9 cellular contexts compared by ENCODE assay signal in the genomic region with DNA sequence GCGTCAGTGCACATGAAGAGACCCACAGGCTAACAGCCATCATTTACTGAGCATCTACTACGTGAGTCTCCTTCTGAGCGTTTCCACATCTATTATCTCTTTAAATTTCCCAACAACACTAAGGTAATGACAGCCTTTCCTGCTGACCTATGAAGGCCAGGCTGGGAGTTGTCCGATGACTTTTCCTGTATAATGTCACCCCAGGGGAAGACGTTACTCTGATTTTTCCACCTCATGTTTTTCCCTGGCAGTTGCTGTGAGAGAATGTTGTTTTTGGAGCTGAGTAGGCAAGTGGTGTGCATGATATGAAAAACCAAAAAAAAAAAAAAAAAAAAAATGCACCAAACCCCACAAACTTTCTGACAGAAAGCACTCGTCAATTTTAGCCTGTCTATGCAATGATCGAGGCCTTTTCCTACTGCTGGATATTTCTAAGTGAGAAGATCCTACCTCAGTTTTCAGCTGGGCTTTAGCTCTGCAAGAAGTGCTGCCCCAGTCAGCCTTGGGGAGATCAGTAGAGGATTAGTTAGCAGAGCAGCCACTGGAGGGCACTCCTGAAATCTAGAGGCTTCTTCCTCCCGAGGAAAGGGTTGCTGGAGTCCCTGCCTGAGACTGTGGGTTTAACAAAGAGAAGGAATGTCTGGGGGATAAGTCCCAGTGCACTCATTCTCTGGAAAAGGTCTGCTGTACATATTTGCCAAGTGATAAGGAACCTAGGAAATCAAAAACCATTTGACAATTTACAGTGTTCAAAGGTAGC.
DNase-seq lines count a peak whose midpoint lies in the region; ATAC-seq, FAIRE-seq and TF ChIP-seq lines count a peak whose summit lies in the region.
"Had no signal": no experiment of that assay in that cellular context is flagged by ENCODE, and none has a peak within 500 bp of the region (broad histone marks: within the 10 kb centered on the region; RNA-seq: fewer than 3 reads in every experiment).

No MANE protein-coding gene starts in this region.

- CTCF ChIA-PET in K562 (lab: Yijun Ruan, JAX; ENCODE audit: low intra/inter-chr PET ratio), result no interaction called here

- peak; percentile 80 for TF ChIP-seq CTCF in AG10803 (conservative IDR thresholded peaks at IDR 0.05; ENCODE audit: low read length)
- no peak for TF ChIP-seq CTCF in K562 (IDR thresholded peaks at IDR 0.05 in 2 of 3, conservative IDR thresholded peaks at IDR 0.05 in 1 of 3; ENCODE audit: insufficient read depth in 2 of 3, low read depth in 1 of 3, low read length in 3 of 3)

- TF ChIP-seq EP300 in K562 (IDR thresholded peaks at IDR 0.05; ENCODE audit: low read length), result no peak

- no peaks in the 10 kb centered on the region for H3K9me3 ChIP-seq in K562 (replicated peaks; ENCODE audit: control insufficient read depth, insufficient read depth, low read depth, low read length)

- no peak for TF ChIP-seq POLR2A in GM12891 (IDR thresholded peaks at IDR 0.05; ENCODE audit: low read depth, low read length)
- no peak for TF ChIP-seq POLR2A in K562 (conservative IDR thresholded peaks at IDR 0.05)

- peak; percentile 66 for ATAC-seq in HG03066 (IDR thresholded peaks at IDR 0.05; ENCODE audit: low read depth, unreplicated experiment)
- ATAC-seq in K562, result no peak
- no peak for ATAC-seq in GM18907 (IDR thresholded peaks at IDR 0.05; ENCODE audit: unreplicated experiment)

- H3K4me3 ChIP-seq in AG10803 (ENCODE audit: low read length) (no peak overlapping the region), K562 (no peak overlapping the region)

- no peaks in the 10 kb centered on the region for H4K20me1 ChIP-seq in K562 (replicated peaks; ENCODE audit: control insufficient read depth, insufficient read depth, low read length)

- 0% methylated on average over 8 of the region's 8 CpGs for WGBS in K562 (ENCODE audit: insufficient coverage, low coverage, missing lambda C conversion rate)

- no peaks in the 10 kb centered on the region for H3K9me1 ChIP-seq in K562 (ENCODE audit: control insufficient read depth, insufficient read depth, low read length)

- intact Hi-C loops in K562 (cut with micrococcal nuclease), result no loop called here

- in situ Hi-C loops in K562 (cut with MboI), result no loop called here

- H3K27me3 ChIP-seq in K562 (ENCODE audit: control insufficient read depth in 2 of 2, insufficient read depth in 2 of 2, low read length in 2 of 2), result no peaks in the 10 kb centered on the region

- POLR2A ChIA-PET in K562 (lab: Yijun Ruan, JAX), result no interaction called here

- DNase-seq in AG10803 (ENCODE audit: low read depth) (peak; percentile 74), GM12891 (ENCODE audit: insufficient read length, low spot score) (peak; percentile 11), NCI-H345 (lab: John Stamatoyannopoulos, UW) (peak; percentile 55), K562 (ENCODE audit: extremely low read depth in 1 of 4, low spot score in 3 of 4) (peak in 1 of 4 experiments; percentile 6), iris pigment epithelial cell (ENCODE audit: low read depth) (peak; percentile 75), stromal cell of bone marrow (ENCODE audit: low read depth) (peak; percentile 67)
- DNase-seq: naive B cell had no signal

- no peak overlapping the region for H2AFZ ChIP-seq in K562 (ENCODE audit: low read depth, low read length)

- no TSS peak for BruUV-seq in K562 (replicated peaks; lab: Mats Ljungman, UMichigan)

- H3K9ac ChIP-seq in K562 (ENCODE audit: insufficient read depth in 1 of 2, low read depth in 2 of 2, low read length in 2 of 2), result no peak overlapping the region

- no peaks in the 10 kb centered on the region for H3K79me2 ChIP-seq in K562 (ENCODE audit: control insufficient read depth, insufficient read depth, low read length)

- H3K36me3 ChIP-seq in K562 (ENCODE audit: control insufficient read depth, insufficient read depth, low read length), result no peaks in the 10 kb centered on the region

- H3K4me1 ChIP-seq in K562 (replicated peaks in 1 of 2; ENCODE audit: control insufficient read depth in 2 of 2, insufficient read depth in 2 of 2, low read length in 2 of 2), result no peaks in the 10 kb centered on the region

- TF ChIP-seq RAD21 in K562 (CRISPR knock-in tag; conservative IDR thresholded peaks at IDR 0.05 in 1 of 2, IDR thresholded peaks at IDR 0.05 in 1 of 2), result peak; percentile 5 to 29; a peak in 2 of 4 replicates

- FAIRE-seq in GM12891 (lab: Jason Lieb, UNC) (peak; percentile 16), K562 (lab: Jason Lieb, UNC) (no peak)

- no peak overlapping the region for H3K27ac ChIP-seq in K562 (ENCODE audit: extremely low read depth, low read depth, low read length)

- no peak overlapping the region for H3K4me2 ChIP-seq in K562 (ENCODE audit: insufficient read depth, low read length)

TF ChIP-seq in GM12891, 5 proteins besides CTCF, POLR2A, EP300 and RAD21:
- TF ChIP-seq PAX5 (IDR thresholded peaks at IDR 0.05; ENCODE audit: insufficient read depth, low read length, severe bottlenecking) (no peak), SPI1 (IDR thresholded peaks at IDR 0.05; ENCODE audit: low read depth, low read length) (no peak), TAF1 (IDR thresholded peaks at IDR 0.05; ENCODE audit: low read depth, low read length) (no peak), POLR2AphosphoS5 (IDR thresholded peaks at IDR 0.05; ENCODE audit: low read depth, low read length) (no peak), POU2F2 (IDR thresholded peaks at IDR 0.05; ENCODE audit: low read depth, low read length) (no peak)

TF ChIP-seq in K562, 482 proteins besides CTCF, POLR2A, EP300 and RAD21 (continues in another document):
- TF ChIP-seq NCOA2 (IDR thresholded peaks at IDR 0.05; ENCODE audit: partially characterized antibody in 2 of 2) (no peak), PCBP1 (IDR thresholded peaks at IDR 0.05; ENCODE audit: low read depth, low read length, poor library complexity, severe bottlenecking) (no peak), ZNF57 (CRISPR knock-in tag; IDR thresholded peaks at IDR 0.05) (no peak), HEY1 (CRISPR knock-in tag; IDR thresholded peaks at IDR 0.05; ENCODE audit: borderline replicate concordance) (no peak), TEAD4 (IDR thresholded peaks at IDR 0.05; ENCODE audit: low read length) (no peak), TEAD4 (CRISPR knock-in tag; IDR thresholded peaks at IDR 0.05; ENCODE audit: borderline replicate concordance) (no peak), HMGN3 (IDR thresholded peaks at IDR 0.05; ENCODE audit: borderline replicate concordance, extremely low read depth, insufficient read length, low read depth, low read length) (no peak), OTX1 (CRISPR knock-in tag; IDR thresholded peaks at IDR 0.05) (no peak), ZNF77 (CRISPR knock-in tag; IDR thresholded peaks at IDR 0.05) (no peak), ZNF696 (CRISPR knock-in tag; conservative IDR thresholded peaks at IDR 0.05) (no peak), RBM17 (IDR thresholded peaks at IDR 0.05; ENCODE audit: borderline replicate concordance, low read depth, low read length) (no peak), HNRNPUL1 (IDR thresholded peaks at IDR 0.05; ENCODE audit: low read length) (no peak), MAFK (IDR thresholded peaks at IDR 0.05; ENCODE audit: low read length) (no peak)
- TF ChIP-seq, protein P1, sequence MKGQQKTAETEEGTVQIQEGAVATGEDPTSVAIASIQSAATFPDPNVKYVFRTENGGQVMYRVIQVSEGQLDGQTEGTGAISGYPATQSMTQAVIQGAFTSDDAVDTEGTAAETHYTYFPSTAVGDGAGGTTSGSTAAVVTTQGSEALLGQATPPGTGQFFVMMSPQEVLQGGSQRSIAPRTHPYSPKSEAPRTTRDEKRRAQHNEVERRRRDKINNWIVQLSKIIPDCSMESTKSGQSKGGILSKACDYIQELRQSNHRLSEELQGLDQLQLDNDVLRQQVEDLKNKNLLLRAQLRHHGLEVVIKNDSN (CRISPR knock-in tag; IDR thresholded peaks at IDR 0.05), result no peak
- TF ChIP-seq, protein P2, sequence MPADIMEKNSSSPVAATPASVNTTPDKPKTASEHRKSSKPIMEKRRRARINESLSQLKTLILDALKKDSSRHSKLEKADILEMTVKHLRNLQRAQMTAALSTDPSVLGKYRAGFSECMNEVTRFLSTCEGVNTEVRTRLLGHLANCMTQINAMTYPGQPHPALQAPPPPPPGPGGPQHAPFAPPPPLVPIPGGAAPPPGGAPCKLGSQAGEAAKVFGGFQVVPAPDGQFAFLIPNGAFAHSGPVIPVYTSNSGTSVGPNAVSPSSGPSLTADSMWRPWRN (IDR thresholded peaks at IDR 0.05; ENCODE audit: low read depth), result no peak
- TF ChIP-seq, protein P3, sequence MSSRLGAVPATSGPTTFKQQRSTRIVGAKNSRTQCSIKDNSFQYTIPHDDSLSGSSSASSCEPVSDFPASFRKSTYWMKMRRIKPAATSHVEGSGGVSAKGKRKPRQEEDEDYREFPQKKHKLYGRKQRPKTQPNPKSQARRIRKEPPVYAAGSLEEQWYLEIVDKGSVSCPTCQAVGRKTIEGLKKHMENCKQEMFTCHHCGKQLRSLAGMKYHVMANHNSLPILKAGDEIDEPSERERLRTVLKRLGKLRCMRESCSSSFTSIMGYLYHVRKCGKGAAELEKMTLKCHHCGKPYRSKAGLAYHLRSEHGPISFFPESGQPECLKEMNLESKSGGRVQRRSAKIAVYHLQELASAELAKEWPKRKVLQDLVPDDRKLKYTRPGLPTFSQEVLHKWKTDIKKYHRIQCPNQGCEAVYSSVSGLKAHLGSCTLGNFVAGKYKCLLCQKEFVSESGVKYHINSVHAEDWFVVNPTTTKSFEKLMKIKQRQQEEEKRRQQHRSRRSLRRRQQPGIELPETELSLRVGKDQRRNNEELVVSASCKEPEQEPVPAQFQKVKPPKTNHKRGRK (tag; IDR thresholded peaks at IDR 0.05), result no peak
